ENCODE assay signal across 8 cellular contexts in the genomic region with DNA sequence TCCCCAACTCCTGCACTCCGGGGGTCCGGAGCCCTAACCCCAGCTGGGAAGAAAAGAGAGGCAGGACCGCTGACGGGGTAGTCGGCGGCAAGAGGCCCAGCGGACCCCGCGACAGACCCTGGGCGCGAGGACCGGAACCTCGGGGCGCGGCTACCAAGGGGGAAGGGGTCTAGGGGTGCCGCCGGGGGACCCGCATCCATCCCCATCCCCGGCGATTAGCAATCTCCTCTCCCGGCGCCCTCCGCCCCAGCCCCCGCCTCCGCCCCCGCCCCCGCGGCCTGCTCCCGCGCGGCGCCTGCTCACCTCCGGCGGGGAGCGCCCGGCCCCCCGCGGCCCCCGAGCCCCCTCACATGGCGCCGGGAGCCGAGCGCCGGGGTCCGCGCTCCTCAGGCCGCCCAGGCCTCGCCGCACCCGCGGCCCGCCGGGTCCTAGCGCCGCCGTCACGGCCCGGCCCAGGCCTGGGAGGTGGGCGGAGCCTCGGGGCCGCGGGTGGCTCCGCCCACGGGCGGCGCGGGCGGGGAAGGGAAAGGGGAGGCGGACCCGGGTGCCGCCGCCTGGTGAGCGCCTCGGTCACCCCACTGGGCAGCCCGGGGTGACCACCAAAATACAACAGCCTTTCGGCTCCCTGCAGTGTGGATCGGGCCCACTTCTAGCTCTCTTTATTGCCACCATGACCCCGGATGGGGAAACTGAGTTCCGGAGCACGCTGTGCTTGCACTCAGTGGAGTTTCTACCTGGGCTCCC. TPM values are rescaled to one million over a fixed set of nuclear protein-coding genes. Genes with fewer than 3 reads are reported as not detected.
DNase-seq lines count a peak whose midpoint lies in the region; ATAC-seq and TF ChIP-seq lines count a peak whose summit lies in the region.

A gene with protein sequence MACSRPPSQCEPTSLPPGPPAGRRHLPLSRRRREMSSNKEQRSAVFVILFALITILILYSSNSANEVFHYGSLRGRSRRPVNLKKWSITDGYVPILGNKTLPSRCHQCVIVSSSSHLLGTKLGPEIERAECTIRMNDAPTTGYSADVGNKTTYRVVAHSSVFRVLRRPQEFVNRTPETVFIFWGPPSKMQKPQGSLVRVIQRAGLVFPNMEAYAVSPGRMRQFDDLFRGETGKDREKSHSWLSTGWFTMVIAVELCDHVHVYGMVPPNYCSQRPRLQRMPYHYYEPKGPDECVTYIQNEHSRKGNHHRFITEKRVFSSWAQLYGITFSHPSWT (minus strand): TSS at position 404 of the 744 bp plus-strand sequence. CDS start 1,622 bp downstream, outside the sequence.

- H3K36me3 Mint-ChIP-seq in nephron (ENCODE audit: low read depth), result peaks cover 28% of the 10 kb centered on the region

- peak; percentile 64 for TF ChIP-seq POLR2A in GM18951 (IDR thresholded peaks at IDR 0.05; ENCODE audit: extremely low read depth, insufficient read depth, insufficient read length)

- peak; percentile 41 for ATAC-seq in HG03439 (IDR thresholded peaks at IDR 0.05; ENCODE audit: unreplicated experiment)

- H3K4me3 ChIP-seq in foreskin fibroblast (ENCODE audit: low read depth in 1 of 2, low read length in 2 of 2), result peak within 1 kb of the TSS; percentile 63 to 82

- in situ Hi-C loops in GM18951 (cut with MboI; ENCODE audit: low sequenced_read_pairs, unreplicated experiment), result no loop called here

- H3K4me1 Mint-ChIP-seq in nephron, result peaks cover 34% of the 10 kb centered on the region

- peak within 1 kb of the TSS; percentile 98 to 100 (median 99) for H3K27ac Mint-ChIP-seq in nephron

- no peaks in the 10 kb centered on the region for H3K9me3 Mint-ChIP-seq in nephron

- peak; percentile 78 for DNase-seq in Ammon's horn (ENCODE audit: low spot score)
- DNase-seq in RPMI7951 (ENCODE audit: low read depth), result peak; percentile 65
- peak; percentile 77 for DNase-seq in activated naive CD4-positive, alpha-beta T cell treated with Interleukin-2 at 50 U/mL for 16 hours
- DNase-seq in foreskin fibroblast, result peak; percentile 79 to 93
- peak; percentile 74 for DNase-seq in superior temporal gyrus (ENCODE audit: extremely low spot score)

- no peak for TF ChIP-seq CTCF in foreskin fibroblast (IDR thresholded peaks at IDR 0.05; ENCODE audit: low read depth, low read length)
- no peak for TF ChIP-seq CTCF in nephron (IDR thresholded peaks at IDR 0.05; ENCODE audit: unreplicated experiment in 3 of 3)

- no peaks in the 10 kb centered on the region for H3K27me3 Mint-ChIP-seq in nephron (ENCODE audit: low read depth)

- H3K4me3 Mint-ChIP-seq in nephron, result peak within 1 kb of the TSS; percentile 95 to 100 (median 97)

RNA-seq across cellular contexts. Expression of the gene that starts here (rescaled TPM):
- total RNA-seq in RPMI7951 (2014; rRNA removed; shearing (Covaris generic)), result 15.7 and 20.1 TPM in 2 replicates

Comparison
In these comparisons a context has a peak if more than half of its experiments do, and no peak if none do; other contexts are left out.
1. Peak in every context shown above with its lines: DNase-seq, ATAC-seq and H3K4me3 ChIP-seq.